8 cellular contexts compared by ENCODE assay signal in genomic region chr1:8314346-8315280, GRCh38. TPM values are rescaled to one million over a fixed set of nuclear protein-coding genes. Genes with fewer than 3 reads are reported as not detected.
A peak's percentile ranks its signal among the peaks of the same experiment; 100 is the strongest.
DNase-seq lines count a peak whose midpoint lies in the region; ATAC-seq and TF ChIP-seq lines count a peak whose summit lies in the region.

No MANE protein-coding gene starts in this region.

- H3K27me3 ChIP-seq in BJ (ENCODE audit: control insufficient read depth, insufficient read depth, low read length) (no peaks in the 10 kb centered on the region), HAP-1 (ENCODE audit: low read depth) (peaks cover 11% of the 10 kb centered on the region), esophagus muscularis mucosa (no peaks in the 10 kb centered on the region), thyroid gland (no peaks in the 10 kb centered on the region)
- peaks cover 5 to 8% of the 10 kb centered on the region in 2 donors for H3K27me3 ChIP-seq in naive thymus-derived CD4-positive, alpha-beta T cell (ENCODE audit: control insufficient read depth in 2 of 2, insufficient read depth in 2 of 2, low read length in 2 of 2)

- in situ Hi-C loops in HAP-1 (cut with MboI; ENCODE audit: low sequenced_read_pairs) = loop anchor here (5.0 to 25.0 kb wide), 3 partner anchors 297 to 652 kb away; no protein-coding TSS in a partner anchor

- H3K27ac Mint-ChIP-seq in naive thymus-derived CD4-positive, alpha-beta T cell = no peak overlapping the region

- CTCF ChIA-PET in BJ (lab: Yijun Ruan, JAX) = interaction anchor here (0.5 to 7.0 kb wide), 40 partner anchors 9 to 392 kb away, joined by 3 to 114 read pairs (median 4); partner anchors contain the start of gene ERRFI1
- CTCF ChIA-PET in naive thymus-derived CD4-positive, alpha-beta T cell (lab: Charles Lee) = interaction anchor here (0.6 to 7.1 kb wide), 13 partner anchors 54 to 339 kb away, joined by 3 to 85 read pairs (median 4); no protein-coding TSS in a partner anchor

- H3K9me3 Mint-ChIP-seq in naive thymus-derived CD4-positive, alpha-beta T cell = peaks cover 0 to 6% (median 0%) of the 10 kb centered on the region in 11 donors

- no peaks in the 10 kb centered on the region for H3K36me3 Mint-ChIP-seq in naive thymus-derived CD4-positive, alpha-beta T cell

- peaks cover 7 to 51% (median 33%) of the 10 kb centered on the region in 5 donors for H3K27me3 Mint-ChIP-seq in naive thymus-derived CD4-positive, alpha-beta T cell

- ATAC-seq in naive thymus-derived CD4-positive, alpha-beta T cell = peak; percentile 56
- ATAC-seq in HG02885 (IDR thresholded peaks at IDR 0.05; ENCODE audit: poor library complexity, unreplicated experiment) = no peak

- peaks cover 6 to 26% (median 23%) of the 10 kb centered on the region in 7 donors for H3K4me1 Mint-ChIP-seq in naive thymus-derived CD4-positive, alpha-beta T cell

- peak overlapping the region in 1 of 4 donors; percentile 55 for H3K27ac ChIP-seq in esophagus muscularis mucosa (replicated peaks in 1 of 4)
- no peak overlapping the region for H3K27ac ChIP-seq in naive thymus-derived CD4-positive, alpha-beta T cell (ENCODE audit: low read depth, low read length)
- no peak overlapping the region for H3K27ac ChIP-seq in thyroid gland

- peak; percentile 89 for TF ChIP-seq CTCF in BJ (IDR thresholded peaks at IDR 0.05; ENCODE audit: insufficient read depth, low read depth, low read length)
- peak; percentile 91 to 96 (median 92) for TF ChIP-seq CTCF in esophagus muscularis mucosa (IDR thresholded peaks at IDR 0.05)
- TF ChIP-seq CTCF in thyroid gland (IDR thresholded peaks at IDR 0.05) = peak; percentile 78 to 99 (median 94)

- no peak for TF ChIP-seq POLR2A in esophagus muscularis mucosa (IDR thresholded peaks at IDR 0.05; ENCODE audit: low read depth)
- TF ChIP-seq POLR2A in thyroid gland (IDR thresholded peaks at IDR 0.05) = no peak

- H3K4me1 ChIP-seq in HAP-1 = no peaks in the 10 kb centered on the region
- peaks cover 20 to 57% (median 52%) of the 10 kb centered on the region in 4 donors for H3K4me1 ChIP-seq in esophagus muscularis mucosa
- H3K4me1 ChIP-seq in naive thymus-derived CD4-positive, alpha-beta T cell (ENCODE audit: control insufficient read depth in 2 of 2, insufficient read depth in 2 of 2, low read length in 2 of 2) = peaks cover 4 to 11% of the 10 kb centered on the region in 2 donors
- H3K4me1 ChIP-seq in thyroid gland = peaks cover 9 to 33% of the 10 kb centered on the region in 2 donors

- H3K36me3 ChIP-seq in BJ (ENCODE audit: control insufficient read depth, insufficient read depth, low read length) (no peaks in the 10 kb centered on the region), HAP-1 (replicated peaks) (no peaks in the 10 kb centered on the region), esophagus muscularis mucosa (no peaks in the 10 kb centered on the region), thyroid gland (no peaks in the 10 kb centered on the region)
- H3K36me3 ChIP-seq in naive thymus-derived CD4-positive, alpha-beta T cell (ENCODE audit: control insufficient read depth in 2 of 3, insufficient read depth in 3 of 3, low read length in 3 of 3) = no peaks in the 10 kb centered on the region

- 34% methylated on average over 14 of the region's 21 CpGs for whole genome bisulfite sequencing in esophagus muscularis mucosa
- 37 to 48% methylated on average over 13 to 19 of the region's 21 CpGs for WGBS in thyroid gland, 2 donors

- DNase-seq in BJ (ENCODE audit: low read depth) = no peak
- DNase-seq in HAP-1 (ENCODE audit: low spot score in 2 of 2) = peak; percentile 73 to 85
- DNase-seq in NCI-H69 (lab: John Stamatoyannopoulos, UW) = peak; percentile 67
- DNase-seq in activated CD8-positive, alpha-beta memory T cell treated with anti-CD3 and anti-CD28 coated beads, Interleukin-2, amount 50 U/mL, for 4 hours = peak; percentile 49
- no peak for DNase-seq in esophagus muscularis mucosa (ENCODE audit: extremely low spot score)
- peak in 8 of 9 donors; percentile 14 to 56 (median 46) for DNase-seq in naive thymus-derived CD4-positive, alpha-beta T cell
- peak; percentile 81 to 88 for DNase-seq in thyroid gland

- intact Hi-C loops in esophagus muscularis mucosa (cut with DNase I) = loop anchor here (2.0 to 10.0 kb wide), 4 partner anchors 110 to 332 kb away; no protein-coding TSS in a partner anchor
- intact Hi-C loops in naive thymus-derived CD4-positive, alpha-beta T cell (cut with micrococcal nuclease) = loop anchor here (1.0 to 5.0 kb wide), 4 partner anchors 162 to 332 kb away; no protein-coding TSS in a partner anchor
- intact Hi-C loops in thyroid gland (cut with DNase I) = loop anchor here (5.0 kb wide), 2 partner anchors 282 to 332 kb away; no protein-coding TSS in a partner anchor

- H3K4me3 Mint-ChIP-seq in naive thymus-derived CD4-positive, alpha-beta T cell = peak overlapping the region in 5 of 10 donors; percentile 9 to 48 (median 32)

- TF ChIP-seq EP300 in esophagus muscularis mucosa (IDR thresholded peaks at IDR 0.05) = no peak

- POLR2A ChIA-PET in BJ (lab: Charles Lee) = interaction anchor here (0.7 to 1.2 kb wide), 2 partner anchors 295 kb away, joined by 3 read pairs; no protein-coding TSS in a partner anchor
- POLR2A ChIA-PET in naive thymus-derived CD4-positive, alpha-beta T cell (lab: Charles Lee) = interaction anchor here (1.2 kb wide), 1 partner anchor 286 kb away, joined by 3 read pairs; no protein-coding TSS in a partner anchor

- no peaks in the 10 kb centered on the region for H3K9me3 ChIP-seq in HAP-1
- H3K9me3 ChIP-seq in esophagus muscularis mucosa = no peaks in the 10 kb centered on the region
- H3K9me3 ChIP-seq in naive thymus-derived CD4-positive, alpha-beta T cell (ENCODE audit: control insufficient read depth in 2 of 3, low read length in 3 of 3) = no peaks in the 10 kb centered on the region
- no peaks in the 10 kb centered on the region for H3K9me3 ChIP-seq in thyroid gland

- no peak overlapping the region for H3K4me3 ChIP-seq in BJ (ENCODE audit: low read depth, low read length)
- no peak overlapping the region for H3K4me3 ChIP-seq in HAP-1
- no peak overlapping the region for H3K4me3 ChIP-seq in esophagus muscularis mucosa
- no peak overlapping the region for H3K4me3 ChIP-seq in naive thymus-derived CD4-positive, alpha-beta T cell (ENCODE audit: low read length)
- H3K4me3 ChIP-seq in thyroid gland (replicated peaks in 1 of 3) = no peak overlapping the region

RNA-seq across cellular contexts. Expression of gene SLC45A1, which starts 3.3 kb away (rescaled TPM):
- 0.44 and 1.4 TPM in 2 replicates for polyA plus RNA-seq in BJ (2011; rRNA removed)
- 0.52 and 0.77 TPM in 2 replicates for polyA minus RNA-seq in BJ (2011; rRNA and poly(A)+ RNA removed)
- 10 to 100 TPM in 2 of 4 donors, 1 to 10 TPM in 2; 6.8 to 17.5 (median 10.7) TPM for total RNA-seq in esophagus muscularis mucosa
- total RNA-seq in naive thymus-derived CD4-positive, alpha-beta T cell = 1 to 10 TPM in 4 of 5 experiments, under 1 TPM in 1; 0.15 to 1.5 (median 1.3) TPM
- under 1 TPM; 0.55 to 0.91 TPM for polyA plus RNA-seq in naive thymus-derived CD4-positive, alpha-beta T cell
- total RNA-seq in thyroid gland = 1 to 10 TPM; 1.6 to 4.8 (median 3.0) TPM

Comparison
In these comparisons a context has a peak if more than half of its experiments do, and no peak if none do; other contexts are left out.
1. DNase-seq: peak in HAP-1 (2 of 2), NCI-H69 (single experiment), activated CD8-positive, alpha-beta memory T cell treated with anti-CD3 and anti-CD28 coated beads, Interleukin-2, amount 50 U/mL, for 4 hours (single experiment), naive thymus-derived CD4-positive, alpha-beta T cell (8 of 9) and thyroid gland (2 of 2); none in BJ (single experiment) and esophagus muscularis mucosa (single experiment).
2. Peak in every context shown above with its lines, with median percentiles within 50 percentile points of each other: CTCF ChIP-seq.